Comparison of ENCODE assay signal across 9 cellular contexts in the genomic region with DNA sequence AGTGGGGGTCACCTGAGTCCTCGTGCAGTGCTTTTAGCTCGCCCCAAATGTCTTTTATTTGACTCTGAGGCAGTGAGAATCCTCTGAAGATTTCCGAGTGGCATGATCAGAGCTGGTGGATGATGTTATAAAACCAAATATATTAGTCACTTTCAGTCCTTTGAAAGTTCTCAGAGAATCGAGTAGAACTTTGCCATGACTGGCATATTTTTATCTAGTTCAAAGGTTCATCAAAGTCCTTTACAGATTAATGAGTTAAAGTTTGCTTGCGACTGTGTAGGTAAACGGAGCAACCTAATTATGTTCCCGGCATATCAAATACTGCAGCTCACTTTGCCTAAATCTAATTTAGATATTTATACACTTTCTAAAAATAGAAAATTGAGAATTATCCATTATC.
"Had no signal": no experiment of that assay in that cellular context is flagged by ENCODE, and none has a peak within 500 bp of the region (broad histone marks: within the 10 kb centered on the region; RNA-seq: fewer than 3 reads in every experiment).

No MANE protein-coding gene starts in this region.

- H3K27ac Mint-ChIP-seq: IgD-negative memory B cell had no signal

- H3K4me3 Mint-ChIP-seq: H9, IgD-negative memory B cell had no signal

- H3K27ac ChIP-seq: HL-60, KMS-11 had no signal

- H3K9ac ChIP-seq: KMS-11 had no signal

- H3K9me3 Mint-ChIP-seq: H9 had no signal

- H3K4me2 ChIP-seq: KMS-11 had no signal

- H3K4me1 Mint-ChIP-seq: IgD-negative memory B cell had no signal

- FAIRE-seq: H54 had no signal

- DNase-seq: GOT3, H9, HCEC 1CT, Karpas-422, KBM-7 had no signal

- H3K27me3 Mint-ChIP-seq: IgD-negative memory B cell had no signal
